Comparison of ENCODE assay signal across 15 cellular contexts in genomic region chr10:1185911-1186692, GRCh38.
DNase-seq lines count a peak whose midpoint lies in the region; ATAC-seq and TF ChIP-seq lines count a peak whose summit lies in the region.
"Had no signal": no experiment of that assay in that cellular context is flagged by ENCODE, and none has a peak within 500 bp of the region (broad histone marks: within the 10 kb centered on the region; RNA-seq: fewer than 3 reads in every experiment).

No MANE protein-coding gene starts in this region.

- intact Hi-C loops in cardiac septum (cut with DNase I), result no loop called here
- intact Hi-C loops in left cardiac atrium (cut with DNase I), result no loop called here
- intact Hi-C loops in dorsolateral prefrontal cortex (cut with DNase I), result no loop called here
- intact Hi-C loops in posterior cingulate gyrus (cut with DNase I), result no loop called here
- intact Hi-C loops in upper lobe of right lung (cut with DNase I), result no loop called here

- H3K4me1 ChIP-seq in upper lobe of right lung, result no peaks in the 10 kb centered on the region
- H3K4me1 ChIP-seq: HAP-1 had no signal

- H3K4me3 ChIP-seq in dorsolateral prefrontal cortex (peak overlapping the region in 9 of 59 donors; percentile 6 to 46 (median 38)), upper lobe of right lung (no peak overlapping the region)
- H3K4me3 ChIP-seq: HAP-1 had no signal

- H3K9me3 ChIP-seq in upper lobe of right lung, result no peaks in the 10 kb centered on the region
- H3K9me3 ChIP-seq: Caco-2, HAP-1 had no signal

- DNase-seq in cardiac septum (ENCODE audit: low spot score), result peak; percentile 74
- no peak for DNase-seq in left cardiac atrium
- DNase-seq in dorsolateral prefrontal cortex, result peak in 7 of 10 donors; percentile 18 to 45 (median 27)
- peak in 7 of 10 donors; percentile 6 to 68 (median 14) for DNase-seq in posterior cingulate gyrus
- peak; percentile 55 for DNase-seq in upper lobe of right lung
- no peak for DNase-seq in NCI-H1048 (lab: John Stamatoyannopoulos, UW)
- DNase-seq in activated CD4-positive, alpha-beta T cell treated with anti-CD3 and anti-CD28 coated beads, Interleukin-2, amount 50 U/mL, for 48 hours, result no peak
- DNase-seq in nucleus accumbens (lab: John Stamatoyannopoulos, UW), result no peak
- DNase-seq: NCI-H1436 treated with DMSO at 0.1 percent for 48 hours, NCI-H2081, NCI-H2227 treated with DMSO at 0.1 percent for 48 hours, NCI-H526 had no signal

- no peaks in the 10 kb centered on the region for H3K36me3 ChIP-seq in upper lobe of right lung
- H3K36me3 ChIP-seq: HAP-1 had no signal

- H3K27ac ChIP-seq in dorsolateral prefrontal cortex (peak overlapping the region; percentile 65 to 100 (median 97)), upper lobe of right lung (no peak overlapping the region)
- H3K27ac ChIP-seq: C4-2B had no signal

- no peaks in the 10 kb centered on the region for H3K27me3 ChIP-seq in dorsolateral prefrontal cortex
- no peaks in the 10 kb centered on the region for H3K27me3 ChIP-seq in upper lobe of right lung

- no peak for TF ChIP-seq CTCF in dorsolateral prefrontal cortex (IDR thresholded peaks at IDR 0.05 in 54 of 56, conservative IDR thresholded peaks at IDR 0.05 in 2 of 56; ENCODE audit: low read depth in 1 of 56, partially characterized antibody in 56 of 56)
- no peak for TF ChIP-seq CTCF in upper lobe of right lung (IDR thresholded peaks at IDR 0.05)

- no peak for ATAC-seq in left cardiac atrium
- no peak for ATAC-seq in upper lobe of right lung

Comparison
In these comparisons a context has a peak if more than half of its experiments do, and no peak if none do; other contexts are left out.
1. DNase-seq: peak in cardiac septum (single experiment), dorsolateral prefrontal cortex (7 of 10), posterior cingulate gyrus (7 of 10) and upper lobe of right lung (single experiment); none in left cardiac atrium (single experiment), NCI-H1048 (single experiment), activated CD4-positive, alpha-beta T cell treated with anti-CD3 and anti-CD28 coated beads, Interleukin-2, amount 50 U/mL, for 48 hours (0 of 2) and nucleus accumbens (0 of 56).